1 cellular context compared by ENCODE assay signal in the genomic region with DNA sequence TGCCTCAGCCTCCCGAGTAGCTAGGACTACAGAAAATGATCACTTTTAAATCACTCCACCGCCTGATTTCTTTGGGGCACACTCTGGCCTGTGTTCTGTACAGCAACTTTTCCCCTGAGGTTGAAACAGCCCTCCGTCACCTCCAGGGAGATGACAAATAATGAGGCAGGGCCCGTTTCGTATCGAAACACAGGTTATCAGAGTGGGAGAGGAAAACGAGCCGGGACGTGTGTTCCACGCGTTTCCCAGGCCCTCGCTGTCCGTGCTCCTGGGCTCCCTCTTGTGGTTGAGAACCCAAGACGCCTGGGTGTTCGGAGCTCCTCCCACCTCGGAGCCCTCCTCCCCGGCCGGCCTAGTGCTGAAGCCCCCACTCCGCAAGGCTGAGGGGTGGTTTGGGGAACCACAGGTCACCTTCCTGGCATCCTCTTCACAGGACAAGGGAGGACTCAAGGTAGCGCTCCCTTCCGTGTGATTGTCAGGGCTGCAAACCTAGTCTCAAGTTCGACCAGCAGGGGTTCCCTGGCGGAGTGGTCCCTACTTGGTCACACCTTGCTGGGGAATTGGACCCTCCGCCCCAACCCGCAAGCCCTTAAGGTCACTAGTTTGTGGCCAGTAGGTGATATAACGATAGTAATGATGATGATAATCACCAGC.
TF ChIP-seq lines count a peak whose summit lies in the region.

No MANE protein-coding gene starts in this region.

TF ChIP-seq in HEK293, 187 proteins besides CTCF, POLR2A, EP300 and RAD21 (continued from another document):
- TF ChIP-seq, protein P1, sequence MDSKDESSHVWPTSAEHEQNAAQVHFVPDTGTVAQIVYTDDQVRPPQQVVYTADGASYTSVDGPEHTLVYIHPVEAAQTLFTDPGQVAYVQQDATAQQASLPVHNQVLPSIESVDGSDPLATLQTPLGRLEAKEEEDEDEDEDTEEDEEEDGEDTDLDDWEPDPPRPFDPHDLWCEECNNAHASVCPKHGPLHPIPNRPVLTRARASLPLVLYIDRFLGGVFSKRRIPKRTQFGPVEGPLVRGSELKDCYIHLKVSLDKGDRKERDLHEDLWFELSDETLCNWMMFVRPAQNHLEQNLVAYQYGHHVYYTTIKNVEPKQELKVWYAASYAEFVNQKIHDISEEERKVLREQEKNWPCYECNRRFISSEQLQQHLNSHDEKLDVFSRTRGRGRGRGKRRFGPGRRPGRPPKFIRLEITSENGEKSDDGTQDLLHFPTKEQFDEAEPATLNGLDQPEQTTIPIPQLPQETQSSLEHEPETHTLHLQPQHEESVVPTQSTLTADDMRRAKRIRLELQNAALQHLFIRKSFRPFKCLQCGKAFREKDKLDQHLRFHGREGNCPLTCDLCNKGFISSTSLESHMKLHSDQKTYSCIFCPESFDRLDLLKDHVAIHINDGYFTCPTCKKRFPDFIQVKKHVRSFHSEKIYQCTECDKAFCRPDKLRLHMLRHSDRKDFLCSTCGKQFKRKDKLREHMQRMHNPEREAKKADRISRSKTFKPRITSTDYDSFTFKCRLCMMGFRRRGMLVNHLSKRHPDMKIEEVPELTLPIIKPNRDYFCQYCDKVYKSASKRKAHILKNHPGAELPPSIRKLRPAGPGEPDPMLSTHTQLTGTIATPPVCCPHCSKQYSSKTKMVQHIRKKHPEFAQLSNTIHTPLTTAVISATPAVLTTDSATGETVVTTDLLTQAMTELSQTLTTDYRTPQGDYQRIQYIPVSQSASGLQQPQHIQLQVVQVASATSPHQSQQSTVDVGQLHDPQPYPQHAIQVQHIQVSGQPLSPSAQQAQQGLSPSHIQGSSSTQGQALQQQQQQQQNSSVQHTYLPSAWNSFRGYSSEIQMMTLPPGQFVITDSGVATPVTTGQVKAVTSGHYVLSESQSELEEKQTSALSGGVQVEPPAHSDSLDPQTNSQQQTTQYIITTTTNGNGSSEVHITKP (tag by site-specific recombination; IDR thresholded peaks at IDR 0.05): peak; percentile 23; the same call in 1 of the 2 replicates
- TF ChIP-seq IKZF3 (tag by site-specific recombination; IDR thresholded peaks at IDR 0.05) (peak; percentile 24; the same call in 1 of the 2 replicates), GLIS2 (tag by site-specific recombination; IDR thresholded peaks at IDR 0.05) (0 out of 2 replicates have a peak, but pooled peaks have one; percentile 15), SP3 (tag by site-specific recombination; IDR thresholded peaks at IDR 0.05) (peak; percentile 63), KLF16 (tag by site-specific recombination; IDR thresholded peaks at IDR 0.05) (0 out of 2 replicates have a peak, but pooled peaks have one; percentile 29), ZNF140 (tag by site-specific recombination; IDR thresholded peaks at IDR 0.05) (no peak), ZBTB17 (tag by site-specific recombination; IDR thresholded peaks at IDR 0.05) (peak; percentile 60; the same call in 1 of the 2 replicates), ZNF585B (tag by site-specific recombination; IDR thresholded peaks at IDR 0.05) (no peak), ZNF654 (tag by site-specific recombination; IDR thresholded peaks at IDR 0.05; ENCODE audit: low read depth) (peak; percentile 16), ZNF37A (tag by site-specific recombination; IDR thresholded peaks at IDR 0.05) (no peak), ZNF548 (tag by site-specific recombination; IDR thresholded peaks at IDR 0.05) (no peak), SP7 (tag by site-specific recombination; IDR thresholded peaks at IDR 0.05) (0 out of 2 replicates have a peak, but pooled peaks have one; percentile 13)
- TF ChIP-seq, protein P2, sequence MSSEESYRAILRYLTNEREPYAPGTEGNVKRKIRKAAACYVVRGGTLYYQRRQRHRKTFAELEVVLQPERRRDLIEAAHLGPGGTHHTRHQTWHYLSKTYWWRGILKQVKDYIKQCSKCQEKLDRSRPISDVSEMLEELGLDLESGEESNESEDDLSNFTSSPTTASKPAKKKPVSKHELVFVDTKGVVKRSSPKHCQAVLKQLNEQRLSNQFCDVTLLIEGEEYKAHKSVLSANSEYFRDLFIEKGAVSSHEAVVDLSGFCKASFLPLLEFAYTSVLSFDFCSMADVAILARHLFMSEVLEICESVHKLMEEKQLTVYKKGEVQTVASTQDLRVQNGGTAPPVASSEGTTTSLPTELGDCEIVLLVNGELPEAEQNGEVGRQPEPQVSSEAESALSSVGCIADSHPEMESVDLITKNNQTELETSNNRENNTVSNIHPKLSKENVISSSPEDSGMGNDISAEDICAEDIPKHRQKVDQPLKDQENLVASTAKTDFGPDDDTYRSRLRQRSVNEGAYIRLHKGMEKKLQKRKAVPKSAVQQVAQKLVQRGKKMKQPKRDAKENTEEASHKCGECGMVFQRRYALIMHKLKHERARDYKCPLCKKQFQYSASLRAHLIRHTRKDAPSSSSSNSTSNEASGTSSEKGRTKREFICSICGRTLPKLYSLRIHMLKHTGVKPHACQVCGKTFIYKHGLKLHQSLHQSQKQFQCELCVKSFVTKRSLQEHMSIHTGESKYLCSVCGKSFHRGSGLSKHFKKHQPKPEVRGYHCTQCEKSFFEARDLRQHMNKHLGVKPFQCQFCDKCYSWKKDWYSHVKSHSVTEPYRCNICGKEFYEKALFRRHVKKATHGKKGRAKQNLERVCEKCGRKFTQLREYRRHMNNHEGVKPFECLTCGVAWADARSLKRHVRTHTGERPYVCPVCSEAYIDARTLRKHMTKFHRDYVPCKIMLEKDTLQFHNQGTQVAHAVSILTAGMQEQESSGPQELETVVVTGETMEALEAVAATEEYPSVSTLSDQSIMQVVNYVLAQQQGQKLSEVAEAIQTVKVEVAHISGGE (tag by site-specific recombination; conservative IDR thresholded peaks at IDR 0.05; ENCODE audit: low read depth): 0 out of 2 replicates have a peak, but pooled peaks have one; percentile 25
- TF ChIP-seq, protein P3, sequence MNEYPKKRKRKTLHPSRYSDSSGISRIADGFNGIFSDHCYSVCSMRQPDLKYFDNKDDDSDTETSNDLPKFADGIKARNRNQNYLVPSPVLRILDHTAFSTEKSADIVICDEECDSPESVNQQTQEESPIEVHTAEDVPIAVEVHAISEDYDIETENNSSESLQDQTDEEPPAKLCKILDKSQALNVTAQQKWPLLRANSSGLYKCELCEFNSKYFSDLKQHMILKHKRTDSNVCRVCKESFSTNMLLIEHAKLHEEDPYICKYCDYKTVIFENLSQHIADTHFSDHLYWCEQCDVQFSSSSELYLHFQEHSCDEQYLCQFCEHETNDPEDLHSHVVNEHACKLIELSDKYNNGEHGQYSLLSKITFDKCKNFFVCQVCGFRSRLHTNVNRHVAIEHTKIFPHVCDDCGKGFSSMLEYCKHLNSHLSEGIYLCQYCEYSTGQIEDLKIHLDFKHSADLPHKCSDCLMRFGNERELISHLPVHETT (tag by site-specific recombination; IDR thresholded peaks at IDR 0.05): no peak
